1 cellular context compared by ENCODE assay signal in the genomic region with DNA sequence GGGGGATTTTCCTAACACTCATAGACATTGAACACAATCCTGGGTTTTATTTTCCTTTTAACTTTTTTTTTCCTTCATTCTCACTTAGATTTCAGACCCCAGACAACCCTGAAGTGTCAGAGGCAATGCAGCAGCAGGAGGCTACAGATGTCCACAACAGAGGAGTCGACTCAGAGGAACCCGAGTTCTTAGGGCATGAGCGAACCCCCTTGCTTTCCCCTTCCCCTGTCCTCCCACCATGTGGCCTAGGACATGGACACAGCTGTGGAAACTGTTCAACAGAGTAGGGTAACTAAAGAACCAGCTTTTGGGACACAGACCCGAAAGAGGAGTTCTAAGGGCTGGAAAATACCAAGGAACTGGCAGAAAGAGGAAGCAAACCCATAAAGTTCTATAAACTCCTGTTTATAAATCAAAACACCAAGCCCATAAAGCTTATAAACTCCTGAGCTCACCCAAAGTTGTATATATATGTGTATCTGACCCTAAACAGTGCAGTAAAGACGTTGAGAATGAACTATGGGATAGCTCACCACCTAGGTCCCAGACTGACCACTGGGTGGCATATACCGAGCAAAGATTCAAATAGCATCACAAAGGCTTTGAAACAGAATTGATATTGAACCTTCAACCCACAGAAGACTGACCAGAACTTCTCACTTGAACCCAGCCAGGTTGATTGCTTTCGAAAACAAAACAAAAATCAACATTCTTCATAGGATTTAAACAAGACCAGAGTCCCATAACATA.
TF ChIP-seq lines count a peak whose summit lies in the region.

No MANE protein-coding gene starts in this region.

TF ChIP-seq in Ishikawa, 13 proteins besides CTCF, POLR2A, EP300 and RAD21 (continued from another document):
- TF ChIP-seq, protein P1, sequence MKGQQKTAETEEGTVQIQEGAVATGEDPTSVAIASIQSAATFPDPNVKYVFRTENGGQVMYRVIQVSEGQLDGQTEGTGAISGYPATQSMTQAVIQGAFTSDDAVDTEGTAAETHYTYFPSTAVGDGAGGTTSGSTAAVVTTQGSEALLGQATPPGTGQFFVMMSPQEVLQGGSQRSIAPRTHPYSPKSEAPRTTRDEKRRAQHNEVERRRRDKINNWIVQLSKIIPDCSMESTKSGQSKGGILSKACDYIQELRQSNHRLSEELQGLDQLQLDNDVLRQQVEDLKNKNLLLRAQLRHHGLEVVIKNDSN (IDR thresholded peaks at IDR 0.05), result no peak
- no peak for TF ChIP-seq TCF12 (IDR thresholded peaks at IDR 0.05; ENCODE audit: low read depth)
- TF ChIP-seq TEAD4 (IDR thresholded peaks at IDR 0.05), result no peak
- TF ChIP-seq NFIC (IDR thresholded peaks at IDR 0.05), result no peak
- TF ChIP-seq ZBTB7A (IDR thresholded peaks at IDR 0.05; ENCODE audit: low read depth), result no peak
- no peak for TF ChIP-seq YY1 (IDR thresholded peaks at IDR 0.05; ENCODE audit: low read depth)
- no peak for TF ChIP-seq CEBPB (IDR thresholded peaks at IDR 0.05)
- TF ChIP-seq TAF1 (IDR thresholded peaks at IDR 0.05; ENCODE audit: low read depth), result no peak
